Comparison of ENCODE assay signal across 19 cellular contexts in the genomic region with DNA sequence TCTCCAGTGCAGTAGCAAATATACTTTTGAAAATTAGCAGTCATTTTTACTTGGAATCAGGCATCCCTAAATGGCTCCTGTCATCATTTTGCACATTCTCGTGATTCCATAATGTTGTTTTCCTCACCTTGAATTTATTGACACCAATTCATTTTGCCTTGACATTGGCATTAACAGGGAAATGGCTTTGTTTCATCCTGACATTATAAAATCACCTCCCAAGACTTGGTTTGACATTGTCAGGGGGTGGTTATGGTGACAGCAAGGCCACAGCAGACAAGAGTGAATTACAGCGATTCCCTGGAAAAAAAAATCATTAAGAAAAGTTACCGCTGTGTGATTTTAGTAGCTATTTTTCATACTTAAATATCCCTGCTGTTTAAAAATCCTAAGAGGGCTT.
"Had no signal": no experiment of that assay in that cellular context is flagged by ENCODE, and none has a peak within 500 bp of the region (broad histone marks: within the 10 kb centered on the region; RNA-seq: fewer than 3 reads in every experiment).

No MANE protein-coding gene starts in this region.

- H3K27me3 ChIP-seq: neural progenitor cell, ovary, pancreas, right atrium auricular region, right lobe of liver, sigmoid colon, spleen had no signal

- H3K4me3 ChIP-seq: neural progenitor cell, ovary, pancreas, prostate gland, psoas muscle, right atrium auricular region, right lobe of liver, sigmoid colon, skin epidermis, smooth muscle cell, spleen had no signal

- H3K9ac ChIP-seq: neural progenitor cell, parathyroid adenoma had no signal

- H3K27ac ChIP-seq: neural progenitor cell, neutrophil, ovary, pancreas, parathyroid adenoma, prostate gland, psoas muscle, right atrium auricular region, right lobe of liver, sigmoid colon, skin epidermis, spleen had no signal

- H2AFZ ChIP-seq: neural progenitor cell, parathyroid adenoma had no signal

- H3K4me2 ChIP-seq: neural progenitor cell, smooth muscle cell had no signal

- H3K9me3 ChIP-seq: neutrophil, ovary, pancreas, prostate gland, psoas muscle, right atrium auricular region, right lobe of liver, sigmoid colon, spleen had no signal

- H3K36me3 ChIP-seq: neural progenitor cell, neutrophil, ovary, pancreas, prostate gland, right atrium auricular region, right lobe of liver, sigmoid colon, spleen had no signal

- ATAC-seq: naive thymus-derived CD4-positive, alpha-beta T cell; naive thymus-derived CD8-positive, alpha-beta T cell; natural killer cell; natural killer cell treated with Interleukin-12 subunit alpha and Interleukin-12 subunit beta and Interleukin-15 and Interleukin-18, amount 100 ng/mL, for 72 hours; pancreas; psoas muscle; right cardiac atrium; right lobe of liver; sciatic nerve had no signal

- H3K79me2 ChIP-seq: parathyroid adenoma had no signal
